Comparison of ENCODE assay signal across 28 cellular contexts in genomic region chr19:40251991-40252390, GRCh38. TPM values are rescaled to one million over a fixed set of nuclear protein-coding genes. Genes with fewer than 3 reads are reported as not detected.
"Had no signal": no experiment of that assay in that cellular context is flagged by ENCODE, and none has a peak within 500 bp of the region (broad histone marks: within the 10 kb centered on the region; RNA-seq: fewer than 3 reads in every experiment).

No MANE protein-coding gene starts in this region.

- H3K27ac ChIP-seq: adrenal gland, ascending aorta, esophagus muscularis mucosa, lower lobe of right lung, thoracic aorta, upper lobe of left lung had no signal

- H3K27ac Mint-ChIP-seq: activated CD4-positive, alpha-beta T cell treated with anti-CD3 and anti-CD28 coated beads, Interleukin-2, amount 10 ng/mL, durations not matched to agents 24 days and 14 days; activated CD8-positive, alpha-beta memory T cell treated with anti-CD3 and anti-CD28 coated beads, Interleukin-2, amount 10 ng/mL, durations not matched to agents 7 days and 5 days; activated CD8-positive, alpha-beta T cell treated with anti-CD3 and anti-CD28 coated beads for 36 hours; activated naive CD8-positive, alpha-beta T cell; stimulated activated memory B cell treated with anti-CD40 and anti-IgM and Interleukin-4, amounts not matched to agents 10 μg/mL and 1 μg/mL and 100 μg/mL, for 72 hours; T-helper 17 cell had no signal

- H3K4me1 ChIP-seq: ascending aorta, lower lobe of right lung had no signal

- H3K4me3 ChIP-seq: adrenal gland, ascending aorta, dorsolateral prefrontal cortex, esophagus muscularis mucosa, lower lobe of right lung, smooth muscle cell, thoracic aorta, upper lobe of left lung had no signal

- H3K9me3 ChIP-seq: adrenal gland, ascending aorta, esophagus muscularis mucosa, lower lobe of right lung, thoracic aorta, upper lobe of left lung had no signal

- ATAC-seq: activated CD4-positive, CD25-positive, alpha-beta regulatory T cell treated with anti-CD3 and anti-CD28 coated beads, Interleukin-2, amount 50 U/mL, for 24 hours; activated CD8-positive, alpha-beta memory T cell treated with anti-CD3 and anti-CD28 coated beads, Interleukin-2, amount 10 ng/mL, durations not matched to agents 7 days and 5 days; activated CD8-positive, alpha-beta T cell treated with anti-CD3 and anti-CD28 coated beads for 36 hours; effector memory CD8-positive, alpha-beta T cell; lower lobe of right lung; sciatic nerve; stimulated activated memory B cell treated with anti-CD40 and anti-IgM and Interleukin-4, amounts not matched to agents 10 μg/mL and 1 μg/mL and 100 μg/mL, for 72 hours; T-helper 17 cell had no signal

- H3K27me3 Mint-ChIP-seq: activated CD4-positive, alpha-beta T cell treated with anti-CD3 and anti-CD28 coated beads, Interleukin-2, amount 10 ng/mL, durations not matched to agents 24 days and 14 days; activated CD8-positive, alpha-beta memory T cell treated with anti-CD3 and anti-CD28 coated beads, Interleukin-2, amount 10 ng/mL, durations not matched to agents 7 days and 5 days; activated CD8-positive, alpha-beta T cell treated with anti-CD3 and anti-CD28 coated beads for 36 hours; activated naive CD8-positive, alpha-beta T cell; central memory CD8-positive, alpha-beta T cell; effector memory CD8-positive, alpha-beta T cell; naive B cell; stimulated activated memory B cell treated with anti-CD40 and anti-IgM and Interleukin-4, amounts not matched to agents 10 μg/mL and 1 μg/mL and 100 μg/mL, for 72 hours; T-helper 17 cell had no signal

- H3K27me3 ChIP-seq: adrenal gland, ascending aorta, dorsolateral prefrontal cortex, esophagus muscularis mucosa, upper lobe of left lung had no signal

- H3K4me3 Mint-ChIP-seq: activated CD4-positive, alpha-beta T cell treated with anti-CD3 and anti-CD28 coated beads, Interleukin-2, amount 10 ng/mL, durations not matched to agents 24 days and 14 days; activated CD8-positive, alpha-beta memory T cell treated with anti-CD3 and anti-CD28 coated beads, Interleukin-2, amount 10 ng/mL, durations not matched to agents 7 days and 5 days; activated CD8-positive, alpha-beta T cell treated with anti-CD3 and anti-CD28 coated beads for 36 hours; activated naive CD8-positive, alpha-beta T cell; central memory CD8-positive, alpha-beta T cell; effector memory CD8-positive, alpha-beta T cell; naive B cell; stimulated activated memory B cell treated with anti-CD40 and anti-IgM and Interleukin-4, amounts not matched to agents 10 μg/mL and 1 μg/mL and 100 μg/mL, for 72 hours; T-helper 17 cell had no signal

- H3K4me2 ChIP-seq: smooth muscle cell had no signal

- DNase-seq: activated CD4-positive, alpha-beta T cell treated with anti-CD3 and anti-CD28 coated beads, Interleukin-2, amount 10 ng/mL, durations not matched to agents 24 days and 14 days; activated CD8-positive, alpha-beta memory T cell treated with anti-CD3 and anti-CD28 coated beads, Interleukin-2, amount 10 ng/mL, durations not matched to agents 7 days and 5 days; activated CD8-positive, alpha-beta T cell treated with anti-CD3 and anti-CD28 coated beads for 36 hours; activated gamma-delta T cell treated with Interleukin-2 at 50 U/mL for 16 hours; adrenal gland; dorsolateral prefrontal cortex; effector memory CD8-positive, alpha-beta T cell; head of caudate nucleus; lower lobe of right lung; naive B cell; occipital lobe; stimulated activated CD4-positive, alpha-beta T cell treated with anti-CD3 and anti-CD28 coated beads, Interleukin-15, amount 100 ng/mL, for 24 hours; SW 1271; T-helper 17 cell had no signal

- H3K9me3 Mint-ChIP-seq: activated CD4-positive, alpha-beta T cell treated with anti-CD3 and anti-CD28 coated beads, Interleukin-2, amount 10 ng/mL, durations not matched to agents 24 days and 14 days; activated CD8-positive, alpha-beta T cell treated with anti-CD3 and anti-CD28 coated beads for 36 hours; central memory CD8-positive, alpha-beta T cell; effector memory CD8-positive, alpha-beta T cell; naive B cell; stimulated activated memory B cell treated with anti-CD40 and anti-IgM and Interleukin-4, amounts not matched to agents 10 μg/mL and 1 μg/mL and 100 μg/mL, for 72 hours had no signal

RNA-seq across cellular contexts. Expression of gene CCNP, which starts 25.5 kb away (rescaled TPM):
- total RNA-seq: activated CD8-positive, alpha-beta T cell treated with anti-CD3 and anti-CD28 coated beads for 36 hours; ascending aorta; lower lobe of right lung; smooth muscle cell had no signal

RNA-seq across cellular contexts. Expression of gene TTC9B, which starts 33.8 kb away (rescaled TPM):
- total RNA-seq: activated CD4-positive, alpha-beta T cell treated with anti-CD3 and anti-CD28 coated beads, Interleukin-2, amount 10 ng/mL, durations not matched to agents 24 days and 14 days; activated CD8-positive, alpha-beta memory T cell treated with anti-CD3 and anti-CD28 coated beads, Interleukin-2, amount 10 ng/mL, durations not matched to agents 7 days and 5 days; activated CD8-positive, alpha-beta T cell treated with anti-CD3 and anti-CD28 coated beads for 36 hours; ascending aorta; esophagus muscularis mucosa; lower lobe of right lung; mesenteric fat pad; mucosa of gallbladder; renal cortical epithelial cell; sciatic nerve; smooth muscle cell; T-helper 17 cell; thoracic aorta; upper lobe of left lung had no signal
- polyA plus RNA-seq: keratinocyte, smooth muscle cell had no signal
